ENCODE assay signal across 27 cellular contexts in the genomic region with DNA sequence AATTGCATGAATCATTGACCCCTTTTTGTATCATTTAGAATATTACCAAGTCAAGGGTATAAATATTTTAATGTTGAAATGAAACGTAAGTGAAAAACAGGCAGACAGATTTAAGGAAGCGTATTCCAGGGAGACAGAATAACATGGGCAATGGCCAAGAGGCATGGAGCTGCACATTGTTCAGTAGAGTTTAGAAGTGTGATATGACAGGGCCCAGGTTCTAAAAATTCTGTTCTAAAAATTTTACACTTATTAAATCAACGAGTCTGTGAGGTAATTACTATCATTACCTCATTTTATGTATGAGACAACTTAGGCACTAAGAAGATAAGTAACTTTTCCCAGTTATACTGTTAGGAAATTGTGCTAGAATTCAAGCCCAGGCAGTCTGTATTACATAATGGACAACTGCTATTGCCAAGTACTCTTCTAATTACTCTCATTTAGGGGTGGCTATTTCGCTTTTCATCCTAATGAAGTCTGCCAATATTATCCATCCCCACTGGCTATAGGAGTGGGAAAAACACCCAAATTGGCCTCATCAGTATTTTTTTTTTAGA.
"Had no signal": no experiment of that assay in that cellular context is flagged by ENCODE, and none has a peak within 500 bp of the region (broad histone marks: within the 10 kb centered on the region; RNA-seq: fewer than 3 reads in every experiment).

No MANE protein-coding gene starts in this region.

- H3K4me3 ChIP-seq: breast epithelium, cardiac muscle cell, coronary artery, dorsolateral prefrontal cortex had no signal

- H3K27ac ChIP-seq: breast epithelium, cardiac muscle cell, coronary artery, dorsolateral prefrontal cortex, WERI-Rb-1 had no signal

- H3K36me3 ChIP-seq: breast epithelium, cardiac muscle cell, WERI-Rb-1 had no signal

- DNase-seq: activated B cell treated with CpG ODN at 0.5 μM for 24 hours; activated CD4-positive, alpha-beta T cell treated with anti-CD3 and anti-CD28 coated beads for 48 hours; activated CD4-positive, alpha-beta T cell treated with anti-CD3 and anti-CD28 coated beads, Interleukin-2, amount 50 U/mL, for 1 hour; activated CD4-positive, alpha-beta T cell treated with anti-CD3 and anti-CD28 coated beads, Interleukin-2, amount 50 U/mL, for 48 hours; activated CD8-positive, alpha-beta memory T cell treated with anti-CD3 and anti-CD28 coated beads for 24 hours; activated CD8-positive, alpha-beta T cell treated with anti-CD3 and anti-CD28 coated beads for 36 hours; activated effector memory CD4-positive, alpha-beta T cell treated with Interleukin-2 at 50 U/mL for 16 hours; activated gamma-delta T cell treated with Interleukin-2 at 50 U/mL for 16 hours; activated naive CD4-positive, alpha-beta T cell treated with anti-CD3 and anti-CD28 coated beads, Interleukin-2, amount 50 U/mL, for 16 hours; activated naive CD4-positive, alpha-beta T cell treated with Interleukin-2 at 50 U/mL for 16 hours; activated T-cell treated with anti-CD3 and anti-CD28 coated beads, Interleukin-2, amount 50 U/mL, for 4 hours; amniotic stem cell; dorsolateral prefrontal cortex; effector memory CD4-positive, alpha-beta T cell; endodermal cell; foreskin fibroblast; glutamatergic neuron; T-helper 1 cell; T-helper 17 cell; T1000; WERI-Rb-1 had no signal

- H3K4me1 ChIP-seq: breast epithelium had no signal

- ATAC-seq: activated CD4-positive, CD25-positive, alpha-beta regulatory T cell treated with anti-CD3 and anti-CD28 coated beads, Interleukin-2, amount 50 U/mL, for 24 hours; activated CD8-positive, alpha-beta T cell treated with anti-CD3 and anti-CD28 coated beads for 36 hours; activated T-cell treated with anti-CD3 and anti-CD28 coated beads, Interleukin-2, amount 50 U/mL, for 4 hours; activated T-helper 17 cell treated with anti-CD3 and anti-CD28 coated beads, Interleukin-2, amount 50 U/mL, for 72 hours; esophagus mucosa; T-helper 17 cell had no signal

- H3K9me3 ChIP-seq: breast epithelium had no signal

- H3K27me3 ChIP-seq: breast epithelium, cardiac muscle cell, dorsolateral prefrontal cortex had no signal
